ENCODE assay signal across 1 cellular context in the genomic region with DNA sequence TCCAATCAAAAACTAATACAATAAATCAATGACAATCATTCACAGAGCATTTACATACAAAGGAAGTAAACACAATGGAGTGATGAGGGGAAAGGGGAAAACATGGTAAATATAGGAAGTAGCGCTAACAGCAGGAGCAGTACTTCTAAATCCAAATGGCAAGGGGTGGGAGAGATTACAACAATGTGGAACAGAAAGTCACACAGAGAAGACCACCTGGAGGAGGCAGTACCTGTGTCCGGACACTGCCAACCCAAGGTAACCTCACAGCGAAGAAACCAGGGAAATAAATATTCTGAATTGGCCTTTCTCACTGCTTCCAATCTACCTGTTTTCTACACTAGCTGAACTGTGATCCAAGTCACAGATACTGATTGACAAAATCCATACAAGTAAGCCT.
TF ChIP-seq lines count a peak whose summit lies in the region.

No MANE protein-coding gene starts in this region.

TF ChIP-seq in WTC11, 78 proteins besides CTCF, POLR2A, EP300 and RAD21 (continued from another document):
- TF ChIP-seq, protein P1, sequence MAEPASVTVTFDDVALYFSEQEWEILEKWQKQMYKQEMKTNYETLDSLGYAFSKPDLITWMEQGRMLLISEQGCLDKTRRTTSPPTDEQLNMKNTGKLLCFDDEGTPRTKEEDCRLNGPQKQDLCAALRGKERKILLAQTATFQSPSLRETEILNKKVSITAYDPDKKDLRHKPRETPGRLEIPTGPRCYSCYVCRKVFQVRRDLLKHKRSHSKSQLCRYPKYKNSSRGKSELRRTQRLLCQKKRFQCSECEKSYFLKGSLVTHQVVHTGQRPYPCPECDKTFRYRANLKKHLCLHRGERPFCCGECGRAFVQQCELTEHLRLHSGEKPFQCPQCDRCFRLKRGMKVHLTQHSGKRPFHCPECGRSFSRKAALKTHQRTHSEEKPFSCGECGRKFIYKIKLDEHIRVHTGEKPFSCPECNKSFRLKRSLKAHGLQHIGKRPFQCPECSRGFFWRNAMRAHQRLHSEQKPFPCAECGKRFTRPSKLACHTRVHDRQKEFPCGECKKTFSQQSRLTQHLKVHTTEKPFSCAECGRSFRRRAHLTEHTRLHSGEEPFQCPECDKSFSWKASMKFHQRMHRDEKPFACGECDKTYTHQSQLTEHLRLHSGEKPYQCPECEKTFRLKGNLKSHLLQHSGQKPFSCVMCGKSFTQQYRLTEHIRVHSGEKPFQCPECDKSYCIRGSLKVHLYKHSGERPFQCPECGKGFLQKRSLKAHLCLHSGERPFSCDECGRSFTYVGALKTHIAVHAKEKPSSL (CRISPR knock-in tag; conservative IDR thresholded peaks at IDR 0.05): no peak
- TF ChIP-seq, protein P2, sequence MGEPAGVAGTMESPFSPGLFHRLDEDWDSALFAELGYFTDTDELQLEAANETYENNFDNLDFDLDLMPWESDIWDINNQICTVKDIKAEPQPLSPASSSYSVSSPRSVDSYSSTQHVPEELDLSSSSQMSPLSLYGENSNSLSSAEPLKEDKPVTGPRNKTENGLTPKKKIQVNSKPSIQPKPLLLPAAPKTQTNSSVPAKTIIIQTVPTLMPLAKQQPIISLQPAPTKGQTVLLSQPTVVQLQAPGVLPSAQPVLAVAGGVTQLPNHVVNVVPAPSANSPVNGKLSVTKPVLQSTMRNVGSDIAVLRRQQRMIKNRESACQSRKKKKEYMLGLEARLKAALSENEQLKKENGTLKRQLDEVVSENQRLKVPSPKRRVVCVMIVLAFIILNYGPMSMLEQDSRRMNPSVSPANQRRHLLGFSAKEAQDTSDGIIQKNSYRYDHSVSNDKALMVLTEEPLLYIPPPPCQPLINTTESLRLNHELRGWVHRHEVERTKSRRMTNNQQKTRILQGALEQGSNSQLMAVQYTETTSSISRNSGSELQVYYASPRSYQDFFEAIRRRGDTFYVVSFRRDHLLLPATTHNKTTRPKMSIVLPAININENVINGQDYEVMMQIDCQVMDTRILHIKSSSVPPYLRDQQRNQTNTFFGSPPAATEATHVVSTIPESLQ (CRISPR knock-in tag; IDR thresholded peaks at IDR 0.05): no peak
- TF ChIP-seq, protein P3, sequence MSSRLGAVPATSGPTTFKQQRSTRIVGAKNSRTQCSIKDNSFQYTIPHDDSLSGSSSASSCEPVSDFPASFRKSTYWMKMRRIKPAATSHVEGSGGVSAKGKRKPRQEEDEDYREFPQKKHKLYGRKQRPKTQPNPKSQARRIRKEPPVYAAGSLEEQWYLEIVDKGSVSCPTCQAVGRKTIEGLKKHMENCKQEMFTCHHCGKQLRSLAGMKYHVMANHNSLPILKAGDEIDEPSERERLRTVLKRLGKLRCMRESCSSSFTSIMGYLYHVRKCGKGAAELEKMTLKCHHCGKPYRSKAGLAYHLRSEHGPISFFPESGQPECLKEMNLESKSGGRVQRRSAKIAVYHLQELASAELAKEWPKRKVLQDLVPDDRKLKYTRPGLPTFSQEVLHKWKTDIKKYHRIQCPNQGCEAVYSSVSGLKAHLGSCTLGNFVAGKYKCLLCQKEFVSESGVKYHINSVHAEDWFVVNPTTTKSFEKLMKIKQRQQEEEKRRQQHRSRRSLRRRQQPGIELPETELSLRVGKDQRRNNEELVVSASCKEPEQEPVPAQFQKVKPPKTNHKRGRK (CRISPR knock-in tag; IDR thresholded peaks at IDR 0.05; ENCODE audit: borderline replicate concordance): no peak
- TF ChIP-seq FOXK1 (CRISPR knock-in tag; IDR thresholded peaks at IDR 0.05): no peak
- no peak for TF ChIP-seq ELF4 (CRISPR knock-in tag; IDR thresholded peaks at IDR 0.05; ENCODE audit: low read depth)
